In genomic region chrX:47232197-47232802, GRCh38 we compare ENCODE assay signal across 8 cellular contexts. TPM values are rescaled to one million over a fixed set of nuclear protein-coding genes. Genes with fewer than 3 reads are reported as not detected.
DNase-seq lines count a peak whose midpoint lies in the region; ATAC-seq and TF ChIP-seq lines count a peak whose summit lies in the region.

No MANE protein-coding gene starts in this region.

- peak overlapping the region; percentile 91 for H3K9ac ChIP-seq in ES-I3 (ENCODE audit: low read depth, low read length)
- peak overlapping the region; percentile 99 for H3K9ac ChIP-seq in PC-3 (ENCODE audit: low read length)

- no peak for ATAC-seq in PC-3
- ATAC-seq in GM21526 (IDR thresholded peaks at IDR 0.05; ENCODE audit: low FRiP score, unreplicated experiment): no peak

- H3K27ac ChIP-seq in PC-3 (ENCODE audit: low read length) (peak overlapping the region; percentile 98), esophagus muscularis mucosa (replicated peaks in 1 of 4) (peak overlapping the region; percentile 89 to 96 (median 92))

- no peak for TF ChIP-seq POLR2A in esophagus muscularis mucosa (IDR thresholded peaks at IDR 0.05; ENCODE audit: low read depth)

- WGBS in esophagus muscularis mucosa: 70% methylated on average over 8 of the region's 8 CpGs

- no peaks in the 10 kb centered on the region for H3K27me3 Mint-ChIP-seq in progenitor cell of endocrine pancreas

- H3F3A ChIP-seq in PC-3 (ENCODE audit: low read length, unreplicated experiment): no peaks in the 10 kb centered on the region

- intact Hi-C loops in PC-3 (cut with micrococcal nuclease) (no loop called here), esophagus muscularis mucosa (cut with DNase I) (no loop called here)

- H3K4me1 Mint-ChIP-seq in progenitor cell of endocrine pancreas (ENCODE audit: low read depth): peaks cover 26% of the 10 kb centered on the region

- H3K9me3 Mint-ChIP-seq in progenitor cell of endocrine pancreas (ENCODE audit: low read depth): no peaks in the 10 kb centered on the region

- DNase-seq in PC-3 (no peak), esophagus muscularis mucosa (ENCODE audit: extremely low spot score) (no peak), progenitor cell of endocrine pancreas (ENCODE audit: low spot score, unreplicated experiment) (no peak), NAMALWA (ENCODE audit: low spot score) (no peak), NCI-H1048 (lab: John Stamatoyannopoulos, UW) (no peak)
- no peak for DNase-seq in stimulated activated naive CD4-positive, alpha-beta T cell (lab: John Stamatoyannopoulos, UW)

- TSS peak; percentile 78 for BruUV-seq in PC-3 (replicated peaks; lab: Mats Ljungman, UMichigan)

- TF ChIP-seq EP300 in esophagus muscularis mucosa (IDR thresholded peaks at IDR 0.05): no peak

- H3K36me3 ChIP-seq in ES-I3 (ENCODE audit: insufficient read depth, low read length) (peaks cover 4% of the 10 kb centered on the region; the same call in 1 of the 2 replicates), PC-3 (ENCODE audit: low read depth, low read length) (peaks cover 15% of the 10 kb centered on the region), esophagus muscularis mucosa (peaks cover 7 to 24% (median 22%) of the 10 kb centered on the region in 4 donors)

- CTCF ChIA-PET in PC-3 (lab: Charles Lee): interaction anchor here (0.6 to 0.7 kb wide), 2 partner anchors 11 to 80 kb away, joined by 3 to 4 read pairs; no protein-coding TSS in a partner anchor

- H3K79me2 ChIP-seq in PC-3 (ENCODE audit: low read length): peaks cover 44% of the 10 kb centered on the region

- no peaks in the 10 kb centered on the region for H4K20me1 ChIP-seq in PC-3 (ENCODE audit: low read length)

- H2AFZ ChIP-seq in PC-3 (ENCODE audit: low read length): peak overlapping the region; percentile 59; the same call in 1 of the 2 replicates

- H3K4me3 Mint-ChIP-seq in progenitor cell of endocrine pancreas (ENCODE audit: low read depth): peak overlapping the region; percentile 99

- H3K4me2 ChIP-seq in PC-3 (ENCODE audit: low read length): peak overlapping the region; percentile 95

- POLR2A ChIA-PET in PC-3 (lab: Charles Lee; ENCODE audit: unreplicated experiment): no interaction called here

- no peaks in the 10 kb centered on the region for H3K9me3 ChIP-seq in ES-I3 (ENCODE audit: control insufficient read depth, insufficient read depth, low read length)
- no peaks in the 10 kb centered on the region for H3K9me3 ChIP-seq in PC-3 (ENCODE audit: low read length)
- H3K9me3 ChIP-seq in esophagus muscularis mucosa: no peaks in the 10 kb centered on the region

- peak overlapping the region; percentile 100 for H3K27ac Mint-ChIP-seq in progenitor cell of endocrine pancreas

- H3K4me3 ChIP-seq in PC-3 (ENCODE audit: low read length) (peak overlapping the region; percentile 77), esophagus muscularis mucosa (peak overlapping the region; percentile 61 to 66 (median 63))

- H3K4me1 ChIP-seq in ES-I3 (ENCODE audit: insufficient read depth, low read length) (peaks cover 7% of the 10 kb centered on the region; the same call in 1 of the 2 replicates), PC-3 (ENCODE audit: insufficient read depth, low read length) (peaks cover 9% of the 10 kb centered on the region), esophagus muscularis mucosa (peaks cover 0 to 22% (median 16%) of the 10 kb centered on the region in 4 donors)

- no peaks in the 10 kb centered on the region for H3K9me2 ChIP-seq in PC-3 (replicated peaks; ENCODE audit: low read length)

- peaks cover 10% of the 10 kb centered on the region for H3K36me3 Mint-ChIP-seq in progenitor cell of endocrine pancreas (ENCODE audit: insufficient read depth)

- H3K27me3 ChIP-seq in PC-3 (ENCODE audit: low read length): no peaks in the 10 kb centered on the region
- no peaks in the 10 kb centered on the region for H3K27me3 ChIP-seq in esophagus muscularis mucosa

- TF ChIP-seq CTCF in PC-3 (conservative IDR thresholded peaks at IDR 0.05; ENCODE audit: low read depth, low read length) (no peak), esophagus muscularis mucosa (IDR thresholded peaks at IDR 0.05) (no peak), progenitor cell of endocrine pancreas (IDR thresholded peaks at IDR 0.05; ENCODE audit: unreplicated experiment) (no peak)

RNA-seq across cellular contexts. Expression of gene USP11, which starts 0.5 kb away (rescaled TPM):
- total RNA-seq in PC-3 (2014; rRNA removed): 31.3 and 37.3 TPM in 2 replicates
- total RNA-seq in esophagus muscularis mucosa: 10 to 100 TPM; 23.3 to 44.1 (median 38.2) TPM
- total RNA-seq in progenitor cell of endocrine pancreas: 267 and 277 TPM in 2 replicates

RNA-seq across cellular contexts. Expression of gene CDK16, which starts 13.8 kb away (rescaled TPM):
- total RNA-seq in PC-3 (2014; rRNA removed): 155 and 208 TPM in 2 replicates
- total RNA-seq in esophagus muscularis mucosa: 10 to 100 TPM; 51.9 to 87.1 (median 65.4) TPM
- 236 and 253 TPM in 2 replicates for total RNA-seq in progenitor cell of endocrine pancreas

RNA-seq across cellular contexts. Expression of gene UBA1, which starts 38.7 kb away (rescaled TPM):
- total RNA-seq in PC-3 (2014; rRNA removed) (282 and 299 TPM in 2 replicates), esophagus muscularis mucosa (100 to 1,000 TPM; 125 to 218 (median 147) TPM), progenitor cell of endocrine pancreas (524 and 538 TPM in 2 replicates)
